ENCODE assay signal across 8 cellular contexts in genomic region chr6:10694302-10695085, GRCh38. TPM values are rescaled to one million over a fixed set of nuclear protein-coding genes. Genes with fewer than 3 reads are reported as not detected.
A peak's percentile ranks its signal among the peaks of the same experiment; 100 is the strongest.
DNase-seq lines count a peak whose midpoint lies in the region; ATAC-seq, FAIRE-seq and TF ChIP-seq lines count a peak whose summit lies in the region.

Gene C6orf52, minus strand, starts transcription at chr6:10694616. Its CDS starts 7,066 bp downstream, at chr6:10687550.
Gene PAK1IP1, plus strand, starts transcription at chr6:10694972. Its CDS starts 14 bp downstream, at chr6:10694986.

- TF ChIP-seq POLR2A in GM19193 (IDR thresholded peaks at IDR 0.05; ENCODE audit: extremely low read depth, insufficient read depth, insufficient read length), result peak; percentile 95

- peak within 1 kb of the TSS; percentile 99 to 100 for H3K27ac ChIP-seq in kidney (ENCODE audit: low read depth in 2 of 2, low read length in 2 of 2)

- intact Hi-C loops in kidney (cut with DNase I), result no loop called here

- FAIRE-seq in kidney (lab: Jason Lieb, UNC), result no peak

- H3K9me3 ChIP-seq in kidney (ENCODE audit: control insufficient read depth in 1 of 2, low read length in 2 of 2), result no peaks in the 10 kb centered on the region

- peak; percentile 6 for TF ChIP-seq CTCF in kidney (IDR thresholded peaks at IDR 0.05; ENCODE audit: borderline replicate concordance, extremely low read depth, insufficient read depth)

- peak within 1 kb of the TSS; percentile 77 to 100 for H3K4me3 ChIP-seq in kidney (ENCODE audit: low read length in 2 of 2)

- peaks cover 0 to 8% of the 10 kb centered on the region in 2 donors for H3K4me1 ChIP-seq in kidney (ENCODE audit: control insufficient read depth in 1 of 2, insufficient read depth in 1 of 2, low read depth in 1 of 2, low read length in 2 of 2)

- ATAC-seq in HG03432 (IDR thresholded peaks at IDR 0.05; ENCODE audit: unreplicated experiment), result peak; percentile 98

- H3K9ac ChIP-seq in kidney (ENCODE audit: low read length in 2 of 2), result peak within 1 kb of the TSS; percentile 95 to 97

- H3K36me3 ChIP-seq in kidney (ENCODE audit: control insufficient read depth in 1 of 2, insufficient read depth in 2 of 2, low read length in 2 of 2), result peaks cover 0 to 8% of the 10 kb centered on the region in 2 donors

- peak; percentile 97 for DNase-seq in Ammon's horn (ENCODE audit: low spot score)
- peak; percentile 79 for DNase-seq in NCI-H460 (ENCODE audit: extremely low read depth, low read depth)
- DNase-seq in activated CD4-positive, alpha-beta T cell treated with anti-CD3 and anti-CD28 coated beads for 1 hour, result peak; percentile 91
- peak; percentile 96 for DNase-seq in cerebellum (ENCODE audit: low spot score)
- DNase-seq in kidney, result peak; percentile 97
- DNase-seq in stimulated activated CD4-positive, alpha-beta T cell treated with anti-CD3 and anti-CD28 coated beads, Interleukin-15, amount 100 ng/mL, for 1 hour (ENCODE audit: low read depth in 1 of 2, low spot score in 1 of 2), result peak; percentile 81 to 84

RNA-seq across cellular contexts. Expression of gene C6orf52, which starts in this region (rescaled TPM):
- total RNA-seq in NCI-H460 (2014; rRNA removed; shearing (Covaris generic)), result 0.81 and 1.3 TPM in 2 replicates
- polyA plus RNA-seq in NCI-H460 (2014; cell fraction: nucleus; rRNA removed), result not detected in 2 replicates
- 1.5 TPM for total RNA-seq in cerebellum
- 1.5 TPM for total RNA-seq in kidney
- 3.8 TPM for polyA plus RNA-seq in kidney (ENCODE audit: insufficient read depth, low read depth, low replicate concordance)

RNA-seq across cellular contexts. Expression of gene PAK1IP1, which starts in this region (rescaled TPM):
- total RNA-seq in NCI-H460 (2014; rRNA removed; shearing (Covaris generic)), result 36.3 and 37.5 TPM in 2 replicates
- polyA plus RNA-seq in NCI-H460 (2014; cell fraction: nucleus; rRNA removed), result 18.4 and 22.9 TPM in 2 replicates
- 12.2 TPM for total RNA-seq in cerebellum
- total RNA-seq in kidney, result 11.2 TPM
- polyA plus RNA-seq in kidney (ENCODE audit: insufficient read depth, low read depth, low replicate concordance), result 11.6 TPM

Comparison
In these comparisons a context has a peak if more than half of its experiments do, and no peak if none do; other contexts are left out.
1. Peak in every context shown above with its lines: DNase-seq, ATAC-seq, H3K4me3 ChIP-seq and H3K27ac ChIP-seq.